Comparison of ENCODE assay signal across 26 cellular contexts in the genomic region with DNA sequence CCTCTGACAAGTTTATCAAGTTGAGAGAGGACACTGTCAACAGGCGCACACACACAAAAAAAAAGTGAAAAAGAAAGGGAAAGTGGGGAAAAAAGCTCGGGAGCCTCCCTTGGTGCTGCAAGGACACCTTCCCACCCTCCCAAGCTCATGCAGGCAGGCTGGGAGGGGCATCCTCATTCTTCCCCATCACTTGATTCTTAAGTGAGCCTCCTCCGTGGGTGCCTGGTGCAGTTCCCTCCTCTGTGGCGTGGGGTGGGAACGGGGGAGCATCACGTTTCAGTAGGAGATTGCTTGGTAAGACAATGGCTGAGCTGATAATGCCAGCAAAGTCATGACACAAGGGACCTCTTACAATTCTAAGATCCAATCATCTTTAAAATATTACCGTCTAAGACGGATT.
"Had no signal": no experiment of that assay in that cellular context is flagged by ENCODE, and none has a peak within 500 bp of the region (broad histone marks: within the 10 kb centered on the region; RNA-seq: fewer than 3 reads in every experiment).

No MANE protein-coding gene starts in this region.

- H3K36me3 Mint-ChIP-seq: IgD-negative memory B cell had no signal

- DNase-seq: Kasumi-1; MM.1S; NCI-H1092 treated with DMSO at 0.1 percent for 48 hours; NCI-H1436; NCI-H1694 treated with DMSO at 0.1 percent for 48 hours; NCI-H1930; NCI-H2081; NCI-H2107; NCI-H2171 treated with DMSO at 0.1 percent for 48 hours; NCI-H345; NCI-H446 treated with DMSO at 0.1 percent for 48 hours; NCI-H510A treated with DMSO at 0.1 percent for 48 hours; NCI-H526; NK-92 treated with Interleukin-12 subunit alpha and Interleukin-12 subunit beta, amount 100 ng/mL, for 24 hours; PC-3; SHP77; SK-N-SH; SW 1271; T-helper 1 cell; T-helper 17 cell had no signal

- H3K27ac Mint-ChIP-seq: IgD-negative memory B cell, T-helper 17 cell had no signal

- H3K27ac ChIP-seq: HL-60, KMS-11, RWPE1 had no signal

- H3K9ac ChIP-seq: KMS-11, SK-N-SH had no signal

- H3K4me3 ChIP-seq: K562 had no signal

- H3K9me3 ChIP-seq: SK-N-SH had no signal

- H3K4me2 ChIP-seq: KMS-11, SK-N-SH had no signal

- ATAC-seq: K562, Panc1, PC-3, T-helper 17 cell had no signal

- H3K9me2 ChIP-seq: SK-N-SH had no signal

- H3K4me3 Mint-ChIP-seq: IgD-negative memory B cell, T-helper 17 cell had no signal

- H3K27me3 Mint-ChIP-seq: T-helper 17 cell had no signal

- H3K4me1 Mint-ChIP-seq: IgD-negative memory B cell, T-helper 17 cell had no signal
